In genomic region chr1:54480201-54480848, GRCh38 we compare ENCODE assay signal across 11 cellular contexts.
DNase-seq lines count a peak whose midpoint lies in the region; TF ChIP-seq lines count a peak whose summit lies in the region.
"Had no signal": no experiment of that assay in that cellular context is flagged by ENCODE, and none has a peak within 500 bp of the region (broad histone marks: within the 10 kb centered on the region; RNA-seq: fewer than 3 reads in every experiment).

No MANE protein-coding gene starts in this region.

- no peak overlapping the region for H3K4me3 ChIP-seq in iPS-15b (ENCODE audit: low read depth, low read length)

- H3K9me3 Mint-ChIP-seq in activated naive CD4-positive, alpha-beta T cell treated with anti-CD3 and anti-CD28 coated beads, Interleukin-2, amount 50 U/mL, for 24 hours: no peaks in the 10 kb centered on the region
- H3K9me3 Mint-ChIP-seq in type B pancreatic cell: no peaks in the 10 kb centered on the region

- no peaks in the 10 kb centered on the region for H3K9me3 ChIP-seq in iPS-15b (ENCODE audit: control insufficient read depth, insufficient read depth, low read length)
- H3K9me3 ChIP-seq: neutrophil had no signal

- H3K27me3 Mint-ChIP-seq in activated naive CD4-positive, alpha-beta T cell treated with anti-CD3 and anti-CD28 coated beads, Interleukin-2, amount 50 U/mL, for 24 hours: no peaks in the 10 kb centered on the region
- H3K27me3 Mint-ChIP-seq in type B pancreatic cell: no peaks in the 10 kb centered on the region

- peak overlapping the region; percentile 77 for H3K27ac Mint-ChIP-seq in activated naive CD4-positive, alpha-beta T cell treated with anti-CD3 and anti-CD28 coated beads, Interleukin-2, amount 50 U/mL, for 24 hours
- H3K27ac Mint-ChIP-seq in type B pancreatic cell: peak overlapping the region; percentile 29

- H3K9ac ChIP-seq in iPS-15b (ENCODE audit: low read depth, low read length): peak overlapping the region; percentile 8

- TF ChIP-seq CTCF in type B pancreatic cell (conservative IDR thresholded peaks at IDR 0.05): no peak

- no peaks in the 10 kb centered on the region for H3K36me3 Mint-ChIP-seq in activated naive CD4-positive, alpha-beta T cell treated with anti-CD3 and anti-CD28 coated beads, Interleukin-2, amount 50 U/mL, for 24 hours
- no peaks in the 10 kb centered on the region for H3K36me3 Mint-ChIP-seq in type B pancreatic cell

- peaks cover 13% of the 10 kb centered on the region for H3K27me3 ChIP-seq in iPS-15b (ENCODE audit: control insufficient read depth, insufficient read depth, low read length)

- peaks cover 29% of the 10 kb centered on the region for H3K4me1 ChIP-seq in iPS-15b (ENCODE audit: control insufficient read depth, insufficient read depth, low read length)

- DNase-seq in activated naive CD4-positive, alpha-beta T cell treated with Interleukin-2 at 50 U/mL for 16 hours: no peak
- DNase-seq in UCSD-AML1 (lab: John Stamatoyannopoulos, UW; ENCODE audit: unreplicated experiment) (peak; percentile 58), type B pancreatic cell (ENCODE audit: extremely low spot score, unreplicated experiment) (no peak), cerebellar nuclear complex (lab: John Stamatoyannopoulos, UW) (no peak), NCI-H345 (lab: John Stamatoyannopoulos, UW) (no peak), mucosa of gallbladder (ENCODE audit: low spot score) (no peak)
- DNase-seq: activated CD4-positive, alpha-beta T cell treated with anti-CD3 and anti-CD28 coated beads, Interleukin-2, amount 50 U/mL, for 1 hour; Right ventricle myocardium superior had no signal

- H3K4me1 Mint-ChIP-seq in activated naive CD4-positive, alpha-beta T cell treated with anti-CD3 and anti-CD28 coated beads, Interleukin-2, amount 50 U/mL, for 24 hours: peaks cover 59% of the 10 kb centered on the region
- H3K4me1 Mint-ChIP-seq in type B pancreatic cell (ENCODE audit: unreplicated experiment): peaks cover 52% of the 10 kb centered on the region

- peak overlapping the region; percentile 24 for H3K4me3 Mint-ChIP-seq in activated naive CD4-positive, alpha-beta T cell treated with anti-CD3 and anti-CD28 coated beads, Interleukin-2, amount 50 U/mL, for 24 hours
- peak overlapping the region; percentile 49 for H3K4me3 Mint-ChIP-seq in type B pancreatic cell

- H3K36me3 ChIP-seq in iPS-15b (ENCODE audit: control insufficient read depth, insufficient read depth, low read length): no peaks in the 10 kb centered on the region
- H3K36me3 ChIP-seq: neutrophil had no signal
